ENCODE assay signal across 14 cellular contexts in genomic region chr4:36386691-36387090, GRCh38.
A peak's percentile ranks its signal among the peaks of the same experiment; 100 is the strongest.
DNase-seq lines count a peak whose midpoint lies in the region; ATAC-seq and TF ChIP-seq lines count a peak whose summit lies in the region.
"Had no signal": no experiment of that assay in that cellular context is flagged by ENCODE, and none has a peak within 500 bp of the region (broad histone marks: within the 10 kb centered on the region; RNA-seq: fewer than 3 reads in every experiment).

No MANE protein-coding gene starts in this region.

- no peaks in the 10 kb centered on the region for H4K20me1 ChIP-seq in OCI-LY3 (ENCODE audit: insufficient read depth, low read length)

- peaks cover 19 to 23% of the 10 kb centered on the region in 2 donors for H3K27me3 Mint-ChIP-seq in effector memory CD8-positive, alpha-beta T cell
- H3K27me3 Mint-ChIP-seq: activated CD4-positive, alpha-beta T cell treated with anti-CD3 and anti-CD28 coated beads for 36 hours; stimulated activated naive CD8-positive, alpha-beta T cell treated with anti-CD3 and anti-CD28 coated beads, Interleukin-15, Interleukin-2, amounts not matched to agents 100 ng/mL and 50 ng/mL, for 24 hours had no signal

- H3K4me3 Mint-ChIP-seq in effector memory CD8-positive, alpha-beta T cell, result peak overlapping the region in 1 of 2 donors; percentile 37
- H3K4me3 Mint-ChIP-seq: activated CD4-positive, alpha-beta T cell treated with anti-CD3 and anti-CD28 coated beads for 36 hours had no signal

- no peak for ATAC-seq in effector memory CD8-positive, alpha-beta T cell (replicated peaks)
- no peak for ATAC-seq in HG03354 (IDR thresholded peaks at IDR 0.05; ENCODE audit: poor library complexity, severe bottlenecking, unreplicated experiment)
- ATAC-seq in HG02981 (IDR thresholded peaks at IDR 0.05; ENCODE audit: unreplicated experiment), result no peak
- no peak for ATAC-seq in activated CD4-positive, CD25-positive, alpha-beta regulatory T cell treated with anti-CD3 and anti-CD28 coated beads, Interleukin-2, amount 50 U/mL, for 24 hours
- ATAC-seq: psoas muscle had no signal

- no peak overlapping the region for H3K27ac ChIP-seq in OCI-LY3 (ENCODE audit: low read length)
- H3K27ac ChIP-seq: psoas muscle, SJCRH30 had no signal

- no peaks in the 10 kb centered on the region for H3K36me3 ChIP-seq in OCI-LY3 (replicated peaks; ENCODE audit: low read depth, low read length)
- H3K36me3 ChIP-seq: SJCRH30 had no signal

- no peak overlapping the region for H2AFZ ChIP-seq in OCI-LY3 (ENCODE audit: low read depth, low read length)

- peaks cover 10 to 19% of the 10 kb centered on the region in 2 donors for H3K4me1 Mint-ChIP-seq in effector memory CD8-positive, alpha-beta T cell (ENCODE audit: low read depth in 2 of 2)

- no peak overlapping the region for H3K9ac ChIP-seq in OCI-LY3 (ENCODE audit: low read length)

- H3K79me2 ChIP-seq in OCI-LY3 (ENCODE audit: low read length), result no peaks in the 10 kb centered on the region

- no peak overlapping the region for H3K4me3 ChIP-seq in OCI-LY3 (ENCODE audit: low read length)
- H3K4me3 ChIP-seq: psoas muscle, SJCRH30 had no signal

- peak overlapping the region; percentile 66; the same call in 1 of the 2 replicates for H3K4me2 ChIP-seq in OCI-LY3 (ENCODE audit: low read length)

- DNase-seq in Ammon's horn (ENCODE audit: low spot score) (peak; percentile 45), COR-L47 (lab: John Stamatoyannopoulos, UW) (peak; percentile 11), HT-29 (ENCODE audit: low spot score) (no peak)
- DNase-seq in effector memory CD8-positive, alpha-beta T cell, result no peak
- DNase-seq: NCI-H226; psoas muscle; stimulated activated CD4-positive, alpha-beta T cell treated with anti-CD3 and anti-CD28 coated beads, Interleukin-4, amount 100 ng/mL, for 1 hour had no signal

- H3K27ac Mint-ChIP-seq in effector memory CD8-positive, alpha-beta T cell, result peak overlapping the region; percentile 3 to 79

- no peaks in the 10 kb centered on the region for H3K27me3 ChIP-seq in OCI-LY3 (ENCODE audit: low read depth, low read length)
- H3K27me3 ChIP-seq: SJCRH30 had no signal

- no peaks in the 10 kb centered on the region for H3K9me3 Mint-ChIP-seq in effector memory CD8-positive, alpha-beta T cell
- H3K9me3 Mint-ChIP-seq: stimulated activated naive CD8-positive, alpha-beta T cell treated with anti-CD3 and anti-CD28 coated beads, Interleukin-15, Interleukin-2, amounts not matched to agents 100 ng/mL and 50 ng/mL, for 24 hours had no signal

- H3K9me3 ChIP-seq in OCI-LY3 (ENCODE audit: insufficient read depth, low read length), result no peaks in the 10 kb centered on the region
- H3K9me3 ChIP-seq: psoas muscle, SJCRH30 had no signal

- H3K36me3 Mint-ChIP-seq in effector memory CD8-positive, alpha-beta T cell (ENCODE audit: insufficient read depth), result no peaks in the 10 kb centered on the region

- peaks cover 13% of the 10 kb centered on the region for H3K4me1 ChIP-seq in OCI-LY3 (ENCODE audit: low read length)
- H3K4me1 ChIP-seq: psoas muscle, SJCRH30 had no signal

- peak; percentile 20; the same call in 1 of the 2 replicates for TF ChIP-seq CTCF in OCI-LY3 (IDR thresholded peaks at IDR 0.05; ENCODE audit: low read depth, low read length)

Comparison
In these comparisons a context has a peak if more than half of its experiments do, and no peak if none do; other contexts are left out.
1. DNase-seq: peak in Ammon's horn (single experiment) and COR-L47 (single experiment); none in effector memory CD8-positive, alpha-beta T cell (0 of 3) and HT-29 (single experiment).